ENCODE assay signal across 8 cellular contexts in the genomic region with DNA sequence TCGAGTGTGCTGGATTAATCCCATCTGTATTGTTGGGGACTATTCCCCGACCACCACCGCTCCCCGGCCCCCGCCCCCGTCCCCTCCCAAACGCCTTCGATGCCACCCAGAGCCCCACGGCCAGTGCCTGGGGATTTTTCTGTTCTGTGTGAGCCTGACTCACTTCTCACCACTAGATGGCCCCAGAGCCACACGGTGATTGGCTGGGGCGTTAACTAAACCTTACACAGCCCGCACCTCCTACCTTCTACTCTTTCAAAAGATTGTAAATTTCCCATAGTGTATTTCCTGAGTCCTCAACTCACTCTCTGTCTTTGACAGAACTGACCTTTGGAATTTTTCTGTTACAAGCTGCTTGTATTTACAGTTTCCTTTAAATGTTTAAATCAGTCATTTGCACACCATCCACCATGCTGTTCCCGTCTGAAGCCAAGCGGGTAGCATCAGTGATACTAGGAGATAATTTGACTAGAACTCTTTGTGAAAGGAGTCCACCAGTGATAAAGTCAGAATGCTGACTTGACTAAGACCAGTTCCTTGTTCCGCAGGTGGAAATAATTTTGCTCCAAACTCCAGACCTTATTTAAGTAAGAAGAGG.
DNase-seq lines count a peak whose midpoint lies in the region; ATAC-seq and TF ChIP-seq lines count a peak whose summit lies in the region.

No MANE protein-coding gene starts in this region.

- intact Hi-C loops in HCT116 (cut with micrococcal nuclease) = loop anchor here (1.0 to 5.0 kb wide), 3 partner anchors 62 to 253 kb away; no protein-coding TSS in a partner anchor

- no peak overlapping the region for H3K4me3 ChIP-seq in HCT116 (replicated peaks in 1 of 2; ENCODE audit: low read depth in 1 of 2, low read length in 2 of 2)

- H3K4me2 ChIP-seq in HCT116 (ENCODE audit: low read length) = peak overlapping the region; percentile 47

- CTCF ChIA-PET in HCT116 (lab: Charles Lee) = interaction anchor here (0.6 to 2.5 kb wide), 12 partner anchors 14 to 270 kb away, joined by 3 to 94 read pairs (median 4); no protein-coding TSS in a partner anchor

- POLR2A ChIA-PET in HCT116 (lab: Charles Lee) = interaction anchor here (2.1 kb wide), 1 partner anchor 77 kb away, joined by 13 read pairs; no protein-coding TSS in a partner anchor

- no peak overlapping the region for H3K9ac ChIP-seq in HCT116 (ENCODE audit: low read length)

- H3K9me3 Mint-ChIP-seq in central memory CD8-positive, alpha-beta T cell = no peaks in the 10 kb centered on the region

- H3K4me3 Mint-ChIP-seq in central memory CD8-positive, alpha-beta T cell = no peak overlapping the region

- H3K27ac Mint-ChIP-seq in central memory CD8-positive, alpha-beta T cell (ENCODE audit: low read depth) = no peak overlapping the region

- H3K4me1 Mint-ChIP-seq in central memory CD8-positive, alpha-beta T cell = peaks cover 5% of the 10 kb centered on the region

- no peaks in the 10 kb centered on the region; the same call in 1 of the 2 replicates for H3K79me2 ChIP-seq in HCT116 (ENCODE audit: insufficient read depth, low read length)

- DNase-seq in C1 segment of cervical spinal cord (lab: John Stamatoyannopoulos, UW) (peak in 11 of 14 donors; percentile 15 to 61 (median 41)), HCT116 (ENCODE audit: low read depth, low spot score) (peak; percentile 59), NCI-H345 (lab: John Stamatoyannopoulos, UW) (peak; percentile 82), left lobe of liver (ENCODE audit: low spot score) (peak; percentile 75)
- peak; percentile 72 for DNase-seq in activated CD4-positive, CD25-positive, alpha-beta regulatory T cell treated with anti-CD3 and anti-CD28 coated beads, Interleukin-2, amount 50 U/mL, for 72 hours
- DNase-seq in central memory CD8-positive, alpha-beta T cell (ENCODE audit: low spot score in 2 of 2) = peak; percentile 57 to 60
- peak; percentile 68 to 72 for DNase-seq in stimulated activated CD4-positive, alpha-beta T cell treated with anti-CD3 and anti-CD28 coated beads, Interleukin-4, amount 100 ng/mL, for 4 hours

- no peaks in the 10 kb centered on the region for H3K9me2 ChIP-seq in HCT116 (ENCODE audit: insufficient read depth)

- H3K27me3 Mint-ChIP-seq in central memory CD8-positive, alpha-beta T cell = peaks cover 22% of the 10 kb centered on the region

- H3K9me3 ChIP-seq in HCT116 (ENCODE audit: control insufficient read depth in 1 of 2, insufficient read depth in 1 of 2, low read depth in 1 of 2, low read length in 2 of 2) = no peaks in the 10 kb centered on the region

- no peaks in the 10 kb centered on the region for H3K27me3 ChIP-seq in HCT116 (ENCODE audit: insufficient read depth, low read length)

- peaks cover 3 to 11% of the 10 kb centered on the region in 2 experiments; a peak in 3 of 4 replicates for H3K4me1 ChIP-seq in HCT116 (ENCODE audit: control insufficient read depth in 1 of 2, insufficient read depth in 2 of 2, low read length in 2 of 2)

- no peaks in the 10 kb centered on the region for H3K36me3 Mint-ChIP-seq in central memory CD8-positive, alpha-beta T cell (ENCODE audit: insufficient read depth)

- peak; percentile 94 for TF ChIP-seq RAD21 in HCT116 (IDR thresholded peaks at IDR 0.05; ENCODE audit: low read depth)

- no peak overlapping the region for H3K27ac ChIP-seq in HCT116 (ENCODE audit: low read depth, low read length)

- no peaks in the 10 kb centered on the region for H4K20me1 ChIP-seq in HCT116 (ENCODE audit: insufficient read depth)

- no peak for TF ChIP-seq POLR2A in HCT116 (IDR thresholded peaks at IDR 0.05; ENCODE audit: borderline replicate concordance, extremely low read depth, insufficient read depth, insufficient read length)

- peak; percentile 85 to 90 (median 87) for TF ChIP-seq CTCF in HCT116 (IDR thresholded peaks at IDR 0.05 in 2 of 3, conservative IDR thresholded peaks at IDR 0.05 in 1 of 3; ENCODE audit: borderline replicate concordance in 1 of 3, insufficient read depth in 1 of 3, low read depth in 2 of 3, low read length in 2 of 3)

- H3K36me3 ChIP-seq in HCT116 (ENCODE audit: control insufficient read depth in 1 of 2, insufficient read depth in 2 of 2, low read length in 2 of 2) = no peaks in the 10 kb centered on the region

- RAD21 ChIA-PET in HCT116 (lab: Charles Lee; ENCODE audit: low non-redundant PET in 1 of 2, low total read pairs in 2 of 2, uncharacterized antibody in 2 of 2, unreplicated experiment in 2 of 2) = interaction anchor here (0.6 to 1.8 kb wide), 4 partner anchors 15 to 472 kb away, joined by 3 to 15 read pairs (median 8); no protein-coding TSS in a partner anchor

- BruUV-seq in HCT116 (replicated peaks; lab: Mats Ljungman, UMichigan) = no TSS peak

- no peak overlapping the region for H2AFZ ChIP-seq in HCT116 (ENCODE audit: low read depth, low read length, poor library complexity, severe bottlenecking)

- peak; percentile 99 for ATAC-seq in HCT116
- ATAC-seq in central memory CD8-positive, alpha-beta T cell (replicated peaks; ENCODE audit: extremely low read depth, poor library complexity, severe bottlenecking) = peak; percentile 79
- ATAC-seq in left lobe of liver = peak; percentile 98
- ATAC-seq in GM18502 (IDR thresholded peaks at IDR 0.05; ENCODE audit: poor library complexity, unreplicated experiment) = no peak

TF ChIP-seq in HCT116, 20 proteins besides CTCF, POLR2A, EP300 and RAD21:
- TF ChIP-seq FOSL1 (IDR thresholded peaks at IDR 0.05; ENCODE audit: low read depth) = no peak
- no peak for TF ChIP-seq TCF7L2 (IDR thresholded peaks at IDR 0.05; ENCODE audit: borderline replicate concordance, extremely low read depth, insufficient read depth, insufficient read length)
- no peak for TF ChIP-seq SP1 (IDR thresholded peaks at IDR 0.05; ENCODE audit: low read depth)
- no peak for TF ChIP-seq EZH2 (IDR thresholded peaks at IDR 0.05)
- no peak for TF ChIP-seq POLR2AphosphoS5 (IDR thresholded peaks at IDR 0.05; ENCODE audit: low read depth, low read length)
- TF ChIP-seq YY1 (IDR thresholded peaks at IDR 0.05; ENCODE audit: extremely low read depth, insufficient replicate concordance, low read depth, low read length) = peak; percentile 8
